13 cellular contexts compared by ENCODE assay signal in genomic region chr2:145563752-145564615, GRCh38.
A peak's percentile ranks its signal among the peaks of the same experiment; 100 is the strongest.
DNase-seq lines count a peak whose midpoint lies in the region; ATAC-seq, FAIRE-seq and TF ChIP-seq lines count a peak whose summit lies in the region.
"Had no signal": no experiment of that assay in that cellular context is flagged by ENCODE, and none has a peak within 500 bp of the region (broad histone marks: within the 10 kb centered on the region; RNA-seq: fewer than 3 reads in every experiment).

No MANE protein-coding gene starts in this region.

- 53 to 59% methylated on average over 7 of the region's 7 CpGs for WGBS in upper lobe of left lung, 2 donors

- H3K27me3 ChIP-seq in keratinocyte (ENCODE audit: control insufficient read depth, extremely low read depth, insufficient read depth, low read length): no peaks in the 10 kb centered on the region
- no peaks in the 10 kb centered on the region for H3K27me3 ChIP-seq in upper lobe of left lung
- H3K27me3 ChIP-seq in gastrocnemius medialis: no peaks in the 10 kb centered on the region

- in situ Hi-C loops in gastrocnemius medialis (cut with MboI; ENCODE audit: low sequenced_read_pairs in 4 of 4): no loop called here

- no peaks in the 10 kb centered on the region for H3K27me3 Mint-ChIP-seq in activated T-cell treated with anti-CD3 and anti-CD28 coated beads, Interleukin-2, amount 50 U/mL, for 72 hours (ENCODE audit: low read depth)

- peak; percentile 4 to 77 for DNase-seq in NCI-H2081 (lab: John Stamatoyannopoulos, UW)
- DNase-seq in NCI-H2081 treated with DMSO at 0.1 percent for 48 hours (lab: John Stamatoyannopoulos, UW): no peak
- DNase-seq in SW480 (ENCODE audit: low spot score): peak; percentile 16
- no peak for DNase-seq in keratinocyte (ENCODE audit: low read depth, low spot score)
- peak in 1 of 2 donors; percentile 56 for DNase-seq in upper lobe of left lung
- no peak for DNase-seq in gastrocnemius medialis
- DNase-seq in T-helper 1 cell: no peak
- DNase-seq in activated T-cell treated with anti-CD3 and anti-CD28 coated beads, Interleukin-2, amount 50 U/mL, for 72 hours: no peak
- DNase-seq: activated naive CD4-positive, alpha-beta T cell treated with Interleukin-2 at 50 U/mL for 16 hours; cortex of kidney; NCI-H2227 treated with DMSO at 0.1 percent for 48 hours had no signal

- H3K4me3 Mint-ChIP-seq in activated T-cell treated with anti-CD3 and anti-CD28 coated beads, Interleukin-2, amount 50 U/mL, for 72 hours: no peak overlapping the region

- H3K9me3 ChIP-seq in keratinocyte (ENCODE audit: control insufficient read depth, low read depth, low read length) (no peaks in the 10 kb centered on the region), upper lobe of left lung (no peaks in the 10 kb centered on the region), gastrocnemius medialis (no peaks in the 10 kb centered on the region)
- H3K9me3 ChIP-seq: A549 had no signal

- peak; percentile 67 for FAIRE-seq in keratinocyte (lab: Jason Lieb, UNC)
- FAIRE-seq: A549 had no signal

- H4K20me1 ChIP-seq in keratinocyte (ENCODE audit: control insufficient read depth, extremely low read depth, insufficient read depth, low read length): no peaks in the 10 kb centered on the region

- H3K4me1 ChIP-seq in keratinocyte (ENCODE audit: control insufficient read depth, extremely low read depth, insufficient read depth, low read length) (no peaks in the 10 kb centered on the region), upper lobe of left lung (peaks cover 0 to 4% (median 2%) of the 10 kb centered on the region in 4 donors), gastrocnemius medialis (no peaks in the 10 kb centered on the region)

- H3K9me1 ChIP-seq in keratinocyte (ENCODE audit: control insufficient read depth, extremely low read depth, insufficient read depth, low read length): no peaks in the 10 kb centered on the region

- H3K27ac ChIP-seq in keratinocyte (ENCODE audit: control insufficient read depth, insufficient read depth, low read length) (peak overlapping the region; percentile 19), upper lobe of left lung (no peak overlapping the region), gastrocnemius medialis (no peak overlapping the region)
- H3K27ac ChIP-seq: A549, skin epidermis had no signal

- H3K36me3 ChIP-seq in keratinocyte (ENCODE audit: control insufficient read depth in 2 of 2, extremely low read depth in 1 of 2, insufficient read depth in 2 of 2, low read length in 2 of 2): no peaks in the 10 kb centered on the region
- no peaks in the 10 kb centered on the region for H3K36me3 ChIP-seq in upper lobe of left lung
- no peaks in the 10 kb centered on the region for H3K36me3 ChIP-seq in gastrocnemius medialis

- no peak overlapping the region for H3K27ac Mint-ChIP-seq in activated T-cell treated with anti-CD3 and anti-CD28 coated beads, Interleukin-2, amount 50 U/mL, for 72 hours

- TF ChIP-seq POLR2A in upper lobe of left lung (IDR thresholded peaks at IDR 0.05) (no peak), gastrocnemius medialis (IDR thresholded peaks at IDR 0.05) (no peak)

- no peak overlapping the region for H3K9ac ChIP-seq in keratinocyte (ENCODE audit: control insufficient read depth, extremely low read depth, insufficient read depth, low read length)

- TF ChIP-seq CTCF in keratinocyte (optimal IDR thresholded peaks at IDR 0.05 in 1 of 3, IDR thresholded peaks at IDR 0.05 in 1 of 3, conservative IDR thresholded peaks at IDR 0.05 in 1 of 3; ENCODE audit: extremely low read depth in 1 of 3, insufficient read depth in 2 of 3, low read length in 3 of 3): no peak
- TF ChIP-seq CTCF in upper lobe of left lung (IDR thresholded peaks at IDR 0.05): no peak
- no peak for TF ChIP-seq CTCF in gastrocnemius medialis (IDR thresholded peaks at IDR 0.05 in 4 of 5, conservative IDR thresholded peaks at IDR 0.05 in 1 of 5)

- H3K4me3 ChIP-seq in keratinocyte (ENCODE audit: control insufficient read depth in 2 of 3, extremely low read depth in 1 of 3, insufficient read depth in 2 of 3, low read depth in 1 of 3, low read length in 3 of 3) (no peak overlapping the region), upper lobe of left lung (no peak overlapping the region), gastrocnemius medialis (no peak overlapping the region)
- H3K4me3 ChIP-seq: A549, skin epidermis had no signal

- dilution Hi-C loops in keratinocyte (cut with MboI; ENCODE audit: extremely low pct_ligation_motif_present, low sequenced_read_pairs): no loop called here

- H3K4me2 ChIP-seq in keratinocyte (ENCODE audit: control insufficient read depth, extremely low read depth, insufficient read depth, low read depth, low read length): no peak overlapping the region
- H3K4me2 ChIP-seq: A549 had no signal

- H3K9me3 Mint-ChIP-seq in activated T-cell treated with anti-CD3 and anti-CD28 coated beads, Interleukin-2, amount 50 U/mL, for 72 hours: no peaks in the 10 kb centered on the region

- no peaks in the 10 kb centered on the region for H3K79me2 ChIP-seq in keratinocyte (ENCODE audit: control insufficient read depth, insufficient read depth, low read length)

- H2AFZ ChIP-seq in keratinocyte (ENCODE audit: control insufficient read depth, low read length): no peak overlapping the region

- H3K36me3 Mint-ChIP-seq in activated T-cell treated with anti-CD3 and anti-CD28 coated beads, Interleukin-2, amount 50 U/mL, for 72 hours (ENCODE audit: insufficient read depth in 2 of 2): no peaks in the 10 kb centered on the region

- ATAC-seq in upper lobe of left lung (ENCODE audit: low FRiP score in 2 of 2): peak; percentile 41 to 76
- no peak for ATAC-seq in gastrocnemius medialis
- no peak for ATAC-seq in activated T-cell treated with anti-CD3 and anti-CD28 coated beads, Interleukin-2, amount 50 U/mL, for 72 hours (replicated peaks in 1 of 2)
- ATAC-seq: A549 had no signal

- no peak for TF ChIP-seq EP300 in upper lobe of left lung (IDR thresholded peaks at IDR 0.05)

- H3K4me1 Mint-ChIP-seq in activated T-cell treated with anti-CD3 and anti-CD28 coated beads, Interleukin-2, amount 50 U/mL, for 72 hours (ENCODE audit: low read depth): no peaks in the 10 kb centered on the region

- intact Hi-C loops in gastrocnemius medialis (cut with DNase I; ENCODE audit: low total_unique reads): no loop called here

Comparison
In these comparisons a context has a peak if more than half of its experiments do, and no peak if none do; other contexts are left out.
1. DNase-seq: peak in NCI-H2081 (2 of 2) and SW480 (single experiment); none in NCI-H2081 treated with DMSO at 0.1 percent for 48 hours (single experiment), keratinocyte (single experiment), gastrocnemius medialis (0 of 2), T-helper 1 cell (0 of 5) and activated T-cell treated with anti-CD3 and anti-CD28 coated beads, Interleukin-2, amount 50 U/mL, for 72 hours (0 of 2).
2. ATAC-seq: peak in upper lobe of left lung (2 of 2); none in gastrocnemius medialis (0 of 2) and activated T-cell treated with anti-CD3 and anti-CD28 coated beads, Interleukin-2, amount 50 U/mL, for 72 hours (0 of 2).